Comparison of ENCODE assay signal across 15 cellular contexts in genomic region chr11:122672892-122673291, GRCh38. TPM values are rescaled to one million over a fixed set of nuclear protein-coding genes. Genes with fewer than 3 reads are reported as not detected.
A peak's percentile ranks its signal among the peaks of the same experiment; 100 is the strongest.
DNase-seq lines count a peak whose midpoint lies in the region; ATAC-seq and TF ChIP-seq lines count a peak whose summit lies in the region.
"Had no signal": no experiment of that assay in that cellular context is flagged by ENCODE, and none has a peak within 500 bp of the region (broad histone marks: within the 10 kb centered on the region; RNA-seq: fewer than 3 reads in every experiment).

No MANE protein-coding gene starts in this region.

- peak overlapping the region; percentile 29 to 42; a peak in 2 of 4 replicates for H4K8ac ChIP-seq in IMR-90 (ENCODE audit: low read depth in 2 of 2, low read length in 2 of 2)

- no peak for DNase-seq in CD4-positive, CD25-positive, alpha-beta regulatory T cell
- no peak for DNase-seq in IMR-90
- DNase-seq in fibroblast of lung (ENCODE audit: low read depth in 2 of 2) = peak in 1 of 2 donors; percentile 44
- no peak for DNase-seq in osteocyte (ENCODE audit: extremely low spot score, unreplicated experiment)
- no peak for DNase-seq in hypothalamus (lab: John Stamatoyannopoulos, UW)
- no peak for DNase-seq in activated effector memory CD4-positive, alpha-beta T cell treated with anti-CD3 and anti-CD28 coated beads, Interleukin-2, amount 50 U/mL, for 16 hours
- DNase-seq in DMS153 treated with DMSO at 0.1 percent for 48 hours (lab: John Stamatoyannopoulos, UW; ENCODE audit: unreplicated experiment) = no peak
- DNase-seq: activated CD4-positive, alpha-beta T cell treated with anti-CD3 and anti-CD28 coated beads, Interleukin-2, amount 50 U/mL, for 48 hours; DMS 273 treated with DMSO at 0.1 percent for 48 hours; NCI-H2081; NCI-H526 treated with DMSO at 0.1 percent for 48 hours; PC-3; stimulated activated CD4-positive, alpha-beta T cell treated with anti-CD3 and anti-CD28 coated beads, Interleukin-2, amount 100 ng/mL, for 24 hours had no signal

- H3K27me3 Mint-ChIP-seq in CD4-positive, CD25-positive, alpha-beta regulatory T cell = no peaks in the 10 kb centered on the region
- no peaks in the 10 kb centered on the region for H3K27me3 Mint-ChIP-seq in osteocyte (ENCODE audit: unreplicated experiment)

- peak overlapping the region; percentile 36; the same call in 1 of the 2 replicates for H2BK20ac ChIP-seq in IMR-90 (ENCODE audit: low read depth, low read length)

- TF ChIP-seq CTCF in IMR-90 (conservative IDR thresholded peaks at IDR 0.05; ENCODE audit: low read depth, low read length) (no peak), fibroblast of lung (conservative IDR thresholded peaks at IDR 0.05 in 1 of 2, IDR thresholded peaks at IDR 0.05 in 1 of 2; ENCODE audit: low read depth in 1 of 2, low read length in 2 of 2) (no peak), osteocyte (IDR thresholded peaks at IDR 0.05) (no peak)

- H2AK9ac ChIP-seq in IMR-90 (replicated peaks; ENCODE audit: low read depth, low read length, poor library complexity) = peak overlapping the region; percentile 6

- H3K27ac Mint-ChIP-seq in CD4-positive, CD25-positive, alpha-beta regulatory T cell = peak overlapping the region; percentile 83 to 93 (median 91)
- H3K27ac Mint-ChIP-seq in osteocyte (ENCODE audit: unreplicated experiment) = peak overlapping the region; percentile 94
- H3K27ac Mint-ChIP-seq: natural killer cell treated with Interleukin-12 subunit alpha and Interleukin-12 subunit beta and Interleukin-15 and Interleukin-18, amount 100 ng/mL, for 72 hours had no signal

- H2AFZ ChIP-seq in IMR-90 (replicated peaks; ENCODE audit: low read length, poor library complexity) (no peak overlapping the region), fibroblast of lung (ENCODE audit: low read length) (no peak overlapping the region)

- H2BK120ac ChIP-seq in IMR-90 (ENCODE audit: low read depth, low read length) = peak overlapping the region; percentile 50

- H3K36me3 ChIP-seq in CD4-positive, CD25-positive, alpha-beta regulatory T cell (ENCODE audit: control insufficient read depth, insufficient read depth, low read length) = peaks cover 9% of the 10 kb centered on the region
- no peaks in the 10 kb centered on the region for H3K36me3 ChIP-seq in IMR-90 (ENCODE audit: control insufficient read depth, insufficient read depth, low read length)
- H3K36me3 ChIP-seq in fibroblast of lung (ENCODE audit: control insufficient read depth, insufficient read depth, low read length) = no peaks in the 10 kb centered on the region

- peak overlapping the region; percentile 3; the same call in 1 of the 2 replicates for H4K5ac ChIP-seq in IMR-90 (ENCODE audit: low read depth, low read length)

- H4K91ac ChIP-seq in IMR-90 (ENCODE audit: insufficient read depth, low read depth, low read length) = peak overlapping the region; percentile 43; the same call in 1 of the 2 replicates

- POLR2A ChIA-PET in IMR-90 (lab: Charles Lee; ENCODE audit: unreplicated experiment) = no interaction called here

- H3K4ac ChIP-seq in IMR-90 (ENCODE audit: low read depth, low read length) = peak overlapping the region; percentile 94

- H3K4me1 Mint-ChIP-seq in CD4-positive, CD25-positive, alpha-beta regulatory T cell = peaks cover 25 to 93% (median 62%) of the 10 kb centered on the region in 4 donors
- peaks cover 65% of the 10 kb centered on the region for H3K4me1 Mint-ChIP-seq in osteocyte (ENCODE audit: unreplicated experiment)

- H3K23ac ChIP-seq in IMR-90 (ENCODE audit: low read depth, low read length) = peak overlapping the region; percentile 64

- CTCF ChIA-PET in IMR-90 (lab: Yijun Ruan, JAX) = no interaction called here

- H3K4me2 ChIP-seq in IMR-90 (ENCODE audit: low read depth, low read length) (no peak overlapping the region), fibroblast of lung (ENCODE audit: extremely low read depth, insufficient read depth, low read length) (no peak overlapping the region)

- no TSS peak for BruUV-seq in IMR-90 (replicated peaks; lab: Mats Ljungman, UMichigan)

- H2BK15ac ChIP-seq in IMR-90 (ENCODE audit: low read depth, low read length) = peak overlapping the region; percentile 49; the same call in 1 of the 3 replicates

- no peak for TF ChIP-seq RAD21 in IMR-90 (IDR thresholded peaks at IDR 0.05; ENCODE audit: low read length)

- H3K14ac ChIP-seq in IMR-90 (replicated peaks; ENCODE audit: low read depth, low read length) = peak overlapping the region; percentile 64

- WGBS in IMR-90 (ENCODE audit: extremely low coverage in 2 of 2, insufficient read length in 1 of 2), 2 experiments = 100% methylated on average over 1 of the region's 4 CpGs; no CpG with 5 or more reads in 1 of the 2 experiments

- no peak overlapping the region for H3K27ac ChIP-seq in CD4-positive, CD25-positive, alpha-beta regulatory T cell (ENCODE audit: insufficient read depth, low read length, poor library complexity, severe bottlenecking)
- no peak overlapping the region for H3K27ac ChIP-seq in IMR-90 (ENCODE audit: insufficient read depth, low read length)
- H3K27ac ChIP-seq in fibroblast of lung (ENCODE audit: insufficient read depth, low read length) = peak overlapping the region; percentile 78

- H4K20me1 ChIP-seq in IMR-90 (ENCODE audit: insufficient read depth, low read length) (peaks cover 22% of the 10 kb centered on the region), fibroblast of lung (ENCODE audit: control insufficient read depth, extremely low read depth, insufficient read depth, low read length) (no peaks in the 10 kb centered on the region)

- in situ Hi-C loops in IMR-90 (cut with MboI; ENCODE audit: low sequenced_read_pairs) = no loop called here

- H3K4me3 ChIP-seq in CD4-positive, CD25-positive, alpha-beta regulatory T cell (ENCODE audit: low read depth, low read length) = no peak overlapping the region
- H3K4me3 ChIP-seq in IMR-90 (ENCODE audit: insufficient read depth, low read depth, low read length) = no peak overlapping the region
- H3K4me3 ChIP-seq in fibroblast of lung (replicated peaks in 1 of 4; ENCODE audit: control extremely low read depth in 1 of 4, insufficient read depth in 1 of 4, low read depth in 3 of 4, low read length in 4 of 4) = no peak overlapping the region

- H3K4me1 ChIP-seq in CD4-positive, CD25-positive, alpha-beta regulatory T cell (ENCODE audit: control insufficient read depth, insufficient read depth, low read length, poor library complexity, severe bottlenecking) = peaks cover 67% of the 10 kb centered on the region
- peaks cover 31% of the 10 kb centered on the region for H3K4me1 ChIP-seq in IMR-90 (ENCODE audit: control insufficient read depth, insufficient read depth, low read length)
- H3K4me1 ChIP-seq in fibroblast of lung (ENCODE audit: control insufficient read depth, extremely low read depth, insufficient read depth, low read length) = peaks cover 36% of the 10 kb centered on the region

- H3K56ac ChIP-seq in IMR-90 (ENCODE audit: extremely low read depth, insufficient read depth, low read length) = no peak overlapping the region

- peak overlapping the region; percentile 43 for H2BK5ac ChIP-seq in IMR-90 (ENCODE audit: low read depth, low read length, poor library complexity, severe bottlenecking)

- H3K9me3 Mint-ChIP-seq in CD4-positive, CD25-positive, alpha-beta regulatory T cell = peaks cover 0 to 5% (median 0%) of the 10 kb centered on the region in 7 donors
- H3K9me3 Mint-ChIP-seq in osteocyte (ENCODE audit: unreplicated experiment) = peaks cover 8% of the 10 kb centered on the region

- peak overlapping the region in 3 of 4 donors; percentile 39 to 80 (median 51) for H3K4me3 Mint-ChIP-seq in CD4-positive, CD25-positive, alpha-beta regulatory T cell
- H3K4me3 Mint-ChIP-seq in osteocyte (ENCODE audit: unreplicated experiment) = no peak overlapping the region
- H3K4me3 Mint-ChIP-seq: natural killer cell treated with Interleukin-12 subunit alpha and Interleukin-12 subunit beta and Interleukin-15 and Interleukin-18, amount 100 ng/mL, for 72 hours had no signal

- H3K9ac ChIP-seq in IMR-90 (ENCODE audit: low read depth, low read length) (no peak overlapping the region), fibroblast of lung (ENCODE audit: insufficient read depth, low read length) (no peak overlapping the region)

- H3K27me3 ChIP-seq in CD4-positive, CD25-positive, alpha-beta regulatory T cell (ENCODE audit: control insufficient read depth, insufficient read depth, low read length) = no peaks in the 10 kb centered on the region
- H3K27me3 ChIP-seq in IMR-90 (ENCODE audit: control insufficient read depth, insufficient read depth, low read length) (no peaks in the 10 kb centered on the region), fibroblast of lung (ENCODE audit: control insufficient read depth, insufficient read depth, low read length) (no peaks in the 10 kb centered on the region)

- no peak for ATAC-seq in CD4-positive, CD25-positive, alpha-beta regulatory T cell (ENCODE audit: low read depth in 2 of 2)
- ATAC-seq in IMR-90 (ENCODE audit: low read depth) (no peak), GM19395 (IDR thresholded peaks at IDR 0.05; ENCODE audit: unreplicated experiment) (no peak)
- ATAC-seq: natural killer cell treated with Interleukin-12 subunit alpha and Interleukin-12 subunit beta and Interleukin-15 and Interleukin-18, amount 100 ng/mL, for 72 hours; PC-3 had no signal

- H3K9me3 ChIP-seq in CD4-positive, CD25-positive, alpha-beta regulatory T cell (ENCODE audit: control insufficient read depth in 2 of 2, low read length in 2 of 2) = no peaks in the 10 kb centered on the region
- H3K9me3 ChIP-seq in IMR-90 (ENCODE audit: control insufficient read depth, insufficient read depth, low read length) (peaks cover 4% of the 10 kb centered on the region), fibroblast of lung (ENCODE audit: control insufficient read depth, insufficient read depth, low read depth, low read length) (no peaks in the 10 kb centered on the region)

- intact Hi-C loops in IMR-90 (cut with micrococcal nuclease) = no loop called here

- H3K9me1 ChIP-seq in IMR-90 (ENCODE audit: insufficient read depth, low read length) = peaks cover 34% of the 10 kb centered on the region

- H3K79me2 ChIP-seq in fibroblast of lung (ENCODE audit: control insufficient read depth, insufficient read depth, low read length) = peaks cover 37% of the 10 kb centered on the region

- H3K36me3 Mint-ChIP-seq in CD4-positive, CD25-positive, alpha-beta regulatory T cell = peaks cover 29% of the 10 kb centered on the region
- H3K36me3 Mint-ChIP-seq in osteocyte (ENCODE audit: unreplicated experiment) = peaks cover 7% of the 10 kb centered on the region

- dilution Hi-C loops in IMR-90 (cut with HindIII; ENCODE audit: low sequenced_read_pairs, unreplicated experiment) = no loop called here

- peak overlapping the region; percentile 82 for H2AK5ac ChIP-seq in IMR-90 (ENCODE audit: low read depth, low read length)

- H3K18ac ChIP-seq in IMR-90 (ENCODE audit: low read depth, low read length) = peak overlapping the region; percentile 19

- TF ChIP-seq POLR2A in IMR-90 (IDR thresholded peaks at IDR 0.05; ENCODE audit: low read depth, low read length) = no peak

- peaks cover 43 to 85% of the 10 kb centered on the region in 2 experiments for H3K79me1 ChIP-seq in IMR-90 (ENCODE audit: low read depth in 1 of 2, low read length in 2 of 2)

RNA-seq across cellular contexts. Expression of gene UBASH3B, which starts 17.4 kb away (rescaled TPM):
- 57.6 TPM for total RNA-seq in CD4-positive, CD25-positive, alpha-beta regulatory T cell
- polyA plus RNA-seq in CD4-positive, CD25-positive, alpha-beta regulatory T cell = 10 to 100 TPM; 14.2 to 21.4 (median 18.1) TPM
- 48.0 and 48.6 TPM in 2 replicates for total RNA-seq in IMR-90 (2012; rRNA removed)
- polyA plus RNA-seq in IMR-90 (2012; rRNA removed) = 27.2 and 28.5 TPM in 2 replicates
- 21.2 and 31.1 TPM in 2 replicates for polyA plus RNA-seq in IMR-90 (2012; cell fraction: cytosol; rRNA removed)
- 23.4 and 27.3 TPM in 2 replicates for polyA plus RNA-seq in IMR-90 (2012; cell fraction: nucleus; rRNA removed; ENCODE audit: low replicate concordance)
- total RNA-seq in fibroblast of lung = 22.9 and 44.4 TPM in 2 replicates
- 13.1 and 38.0 TPM in 2 replicates for polyA plus RNA-seq in fibroblast of lung
- polyA plus RNA-seq in fibroblast of lung (2012) = 8.8 and 20.3 TPM in 2 replicates
- 38.6 and 128 TPM in 2 replicates for polyA minus RNA-seq in fibroblast of lung (ENCODE audit: low replicate concordance)
- total RNA-seq in osteocyte = 40.9 and 43.5 TPM in 2 replicates
